In the genomic region with DNA sequence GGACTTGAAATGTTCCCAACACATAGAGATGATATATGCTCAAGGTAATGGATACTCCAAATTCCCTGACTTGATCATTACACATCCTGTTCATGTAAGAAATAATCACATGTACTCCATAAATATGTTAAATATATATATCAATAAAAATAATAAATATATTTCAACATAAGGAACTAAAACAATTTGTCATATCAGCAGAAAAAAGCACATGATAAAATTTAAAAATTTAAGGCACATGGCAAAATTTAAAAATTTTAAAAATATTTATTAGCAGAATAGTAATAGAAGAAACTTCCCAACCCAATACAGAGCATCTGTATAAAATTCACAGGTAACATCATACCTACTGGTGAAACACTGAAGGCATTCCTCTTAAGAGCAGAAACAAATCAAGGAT, we compare ENCODE assay signal across 36 cellular contexts.
"Had no signal": no experiment of that assay in that cellular context is flagged by ENCODE, and none has a peak within 500 bp of the region (broad histone marks: within the 10 kb centered on the region; RNA-seq: fewer than 3 reads in every experiment).

No MANE protein-coding gene starts in this region.

- ATAC-seq: activated CD4-positive, alpha-beta T cell treated with anti-CD3 and anti-CD28 coated beads for 36 hours; activated CD4-positive, CD25-positive, alpha-beta regulatory T cell treated with anti-CD3 and anti-CD28 coated beads, Interleukin-2, amount 50 U/mL, for 24 hours; activated CD8-positive, alpha-beta memory T cell treated with anti-CD3 and anti-CD28 coated beads, Interleukin-2, amount 10 ng/mL, durations not matched to agents 7 days and 5 days; activated CD8-positive, alpha-beta T cell treated with anti-CD3 and anti-CD28 coated beads, Interleukin-2, amount 10 ng/mL, durations not matched to agents 7 days and 5 days; activated naive CD4-positive, alpha-beta T cell treated with anti-CD3 and anti-CD28 coated beads, Interleukin-2, amount 50 U/mL, for 72 hours; activated T-cell treated with anti-CD3 and anti-CD28 coated beads, Interleukin-2, amount 50 U/mL, for 4 hours; activated T-cell treated with anti-CD3 and anti-CD28 coated beads, Interleukin-2, amount 50 U/mL, for 72 hours; activated T-helper 17 cell treated with anti-CD3 and anti-CD28 coated beads, Interleukin-2, amount 50 U/mL, for 72 hours; body of pancreas; WTC11 had no signal

- H3K27ac ChIP-seq: adrenal gland, body of pancreas, brain microvascular endothelial cell, breast epithelium, WERI-Rb-1 had no signal

- DNase-seq: activated CD4-positive, alpha-beta memory T cell treated with anti-CD3 and anti-CD28 coated beads, Interleukin-2, amount 10 ng/mL, durations not matched to agents 7 days and 5 days; activated CD4-positive, alpha-beta T cell treated with anti-CD3 and anti-CD28 coated beads for 1 hour; activated CD4-positive, alpha-beta T cell treated with anti-CD3 and anti-CD28 coated beads for 36 hours; activated CD4-positive, alpha-beta T cell treated with anti-CD3 and anti-CD28 coated beads for 48 hours; activated CD4-positive, alpha-beta T cell treated with anti-CD3 and anti-CD28 coated beads, Interleukin-2, amount 10 ng/mL, durations not matched to agents 7 days and 5 days; activated CD4-positive, alpha-beta T cell treated with anti-CD3 and anti-CD28 coated beads, Interleukin-2, amount 50 U/mL, for 48 hours; activated CD4-positive, CD25-positive, alpha-beta regulatory T cell; activated CD8-positive, alpha-beta memory T cell treated with anti-CD3 and anti-CD28 coated beads for 24 hours; activated CD8-positive, alpha-beta memory T cell treated with anti-CD3 and anti-CD28 coated beads, Interleukin-2, amount 10 ng/mL, durations not matched to agents 7 days and 5 days; activated CD8-positive, alpha-beta T cell treated with anti-CD3 and anti-CD28 coated beads, Interleukin-2, amount 10 ng/mL, durations not matched to agents 7 days and 5 days; activated effector memory CD4-positive, alpha-beta T cell treated with anti-CD3 and anti-CD28 coated beads, Interleukin-2, amount 50 U/mL, for 16 hours; activated gamma-delta T cell treated with Interleukin-2 at 50 U/mL for 16 hours; activated naive CD4-positive, alpha-beta T cell; activated naive CD4-positive, alpha-beta T cell treated with anti-CD3 and anti-CD28 coated beads for 36 hours; activated naive CD4-positive, alpha-beta T cell treated with anti-CD3 and anti-CD28 coated beads, Interleukin-2, amount 50 U/mL, for 16 hours; activated naive CD8-positive, alpha-beta T cell treated with anti-CD3 and anti-CD28 coated beads for 36 hours; activated T-cell treated with anti-CD3 and anti-CD28 coated beads for 4 hours; activated T-cell treated with anti-CD3 and anti-CD28 coated beads, Interleukin-2, amount 50 U/mL, for 1 hour; activated T-cell treated with anti-CD3 and anti-CD28 coated beads, Interleukin-2, amount 50 U/mL, for 4 hours; activated T-cell treated with anti-CD3 and anti-CD28 coated beads, Interleukin-2, amount 50 U/mL, for 72 hours; adrenal gland; amniotic stem cell; aorta; body of pancreas; brain microvascular endothelial cell; central memory CD4-positive, alpha-beta T cell; T-helper 1 cell; T-helper 2 cell; T-helper 9 cell; WERI-Rb-1 had no signal

- FAIRE-seq: astrocyte had no signal

- H3K9me3 ChIP-seq: adrenal gland had no signal

- H3K4me3 ChIP-seq: adrenal gland, body of pancreas, breast epithelium had no signal

- H3K4me1 ChIP-seq: adrenal gland, body of pancreas, breast epithelium had no signal
